20 cellular contexts compared by ENCODE assay signal in the genomic region with DNA sequence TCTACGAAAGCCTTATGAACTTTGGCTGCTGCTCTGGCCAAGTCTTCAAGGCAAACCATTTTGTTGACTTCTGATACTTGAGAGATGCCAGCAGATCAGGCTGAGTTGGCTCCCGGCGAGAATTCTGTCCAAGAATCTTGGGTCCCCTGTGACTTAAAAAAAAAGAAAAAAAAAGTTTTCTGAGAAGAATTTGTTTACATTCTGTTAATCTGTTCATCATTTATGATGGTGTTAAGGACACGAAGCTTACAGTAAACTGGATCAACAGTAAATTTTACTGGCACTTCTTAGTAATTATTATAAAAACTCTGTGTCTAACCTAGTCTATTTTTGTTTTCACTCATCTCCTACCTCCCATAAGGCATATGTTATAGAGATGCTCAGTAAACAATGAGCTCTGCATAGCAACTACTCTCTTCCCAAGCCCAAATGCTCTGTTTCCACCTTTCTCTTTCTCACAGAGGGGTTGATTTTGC.
DNase-seq lines count a peak whose midpoint lies in the region; ATAC-seq and TF ChIP-seq lines count a peak whose summit lies in the region.
"Had no signal": no experiment of that assay in that cellular context is flagged by ENCODE, and none has a peak within 500 bp of the region (broad histone marks: within the 10 kb centered on the region; RNA-seq: fewer than 3 reads in every experiment).

No MANE protein-coding gene starts in this region.

- ATAC-seq in GM19035 (IDR thresholded peaks at IDR 0.05; ENCODE audit: unreplicated experiment), result no peak
- no peak for ATAC-seq in naive thymus-derived CD8-positive, alpha-beta T cell
- ATAC-seq: activated naive CD8-positive, alpha-beta T cell treated with anti-CD3 and anti-CD28 coated beads, Interleukin-2, amount 50 U/mL, for 24 hours had no signal

- H3K4me3 Mint-ChIP-seq in naive thymus-derived CD8-positive, alpha-beta T cell, result no peak overlapping the region
- H3K4me3 Mint-ChIP-seq in glutamatergic neuron (ENCODE audit: unreplicated experiment), result no peak overlapping the region
- H3K4me3 Mint-ChIP-seq: activated naive CD8-positive, alpha-beta T cell treated with anti-CD3 and anti-CD28 coated beads, Interleukin-2, amount 50 U/mL, for 24 hours; naive B cell had no signal

- H3K79me2 ChIP-seq in fibroblast of lung (ENCODE audit: control insufficient read depth, insufficient read depth, low read length) (no peaks in the 10 kb centered on the region), osteoblast (ENCODE audit: insufficient read depth, low read length) (no peaks in the 10 kb centered on the region)

- no peaks in the 10 kb centered on the region; the same call in 1 of the 2 replicates for H3K9me3 ChIP-seq in MG63
- no peaks in the 10 kb centered on the region for H3K9me3 ChIP-seq in fibroblast of lung (ENCODE audit: control insufficient read depth, insufficient read depth, low read depth, low read length)
- no peaks in the 10 kb centered on the region for H3K9me3 ChIP-seq in osteoblast (ENCODE audit: low read depth, low read length)
- H3K9me3 ChIP-seq: spleen, testis had no signal

- H3K36me3 ChIP-seq in MG63, result no peaks in the 10 kb centered on the region
- no peaks in the 10 kb centered on the region for H3K36me3 ChIP-seq in fibroblast of lung (ENCODE audit: control insufficient read depth, insufficient read depth, low read length)
- H3K36me3 ChIP-seq in osteoblast (ENCODE audit: insufficient read depth, low read length), result no peaks in the 10 kb centered on the region
- H3K36me3 ChIP-seq: spleen had no signal

- no peak overlapping the region for H2AFZ ChIP-seq in fibroblast of lung (ENCODE audit: low read length)
- no peak overlapping the region for H2AFZ ChIP-seq in osteoblast (ENCODE audit: low read length)

- DNase-seq in EH (ENCODE audit: low read depth), result peak; percentile 82
- DNase-seq in MG63, result peak; percentile 79
- DNase-seq in fibroblast of lung (ENCODE audit: low read depth in 2 of 2), result peak in 1 of 2 donors; percentile 67
- DNase-seq in osteoblast (ENCODE audit: insufficient read length, low spot score, missing footprints), result no peak
- no peak for DNase-seq in naive thymus-derived CD8-positive, alpha-beta T cell
- DNase-seq in OCI-M2 (lab: John Stamatoyannopoulos, UW; ENCODE audit: unreplicated experiment), result no peak
- no peak for DNase-seq in glutamatergic neuron
- DNase-seq: activated naive CD8-positive, alpha-beta T cell treated with anti-CD3 and anti-CD28 coated beads, Interleukin-2, amount 50 U/mL, for 24 hours; C1 segment of cervical spinal cord; cerebellar nuclear complex; Karpas-422; naive B cell; NCI-H1417 treated with DMSO at 0.1 percent for 48 hours; NCI-H2227 treated with DMSO at 0.1 percent for 48 hours; NCI-H82; spleen; stimulated activated CD8-positive, alpha-beta memory T cell treated with anti-CD3 and anti-CD28 coated beads, Interleukin-4, amount 100 ng/mL, for 48 hours had no signal

- H3K4me1 ChIP-seq in fibroblast of lung (ENCODE audit: control insufficient read depth, extremely low read depth, insufficient read depth, low read length), result peaks cover 8% of the 10 kb centered on the region
- peaks cover 38% of the 10 kb centered on the region for H3K4me1 ChIP-seq in osteoblast (ENCODE audit: insufficient read depth, low read length)
- H3K4me1 ChIP-seq: testis had no signal

- H4K20me1 ChIP-seq in fibroblast of lung (ENCODE audit: control insufficient read depth, extremely low read depth, insufficient read depth, low read length), result no peaks in the 10 kb centered on the region
- H4K20me1 ChIP-seq in osteoblast (ENCODE audit: insufficient read depth, low read length), result no peaks in the 10 kb centered on the region

- H3K9me3 Mint-ChIP-seq in naive thymus-derived CD8-positive, alpha-beta T cell, result no peaks in the 10 kb centered on the region
- H3K9me3 Mint-ChIP-seq in glutamatergic neuron (ENCODE audit: unreplicated experiment), result no peaks in the 10 kb centered on the region
- H3K9me3 Mint-ChIP-seq: activated naive CD8-positive, alpha-beta T cell treated with anti-CD3 and anti-CD28 coated beads, Interleukin-2, amount 50 U/mL, for 24 hours; activated T-helper 2 cell treated with anti-CD3 and anti-CD28 coated beads, Interferon-gamma antibody, Interleukin-2, Interleukin-4, amounts not matched to agents 10 μg/mL and 5 μg/mL and 100 μg/mL, durations not matched to agents 14 hours and 24 hours and 36 hours had no signal

- H3K27me3 Mint-ChIP-seq in naive thymus-derived CD8-positive, alpha-beta T cell, result peaks cover 0 to 3% (median 1%) of the 10 kb centered on the region in 5 donors
- no peaks in the 10 kb centered on the region for H3K27me3 Mint-ChIP-seq in glutamatergic neuron (ENCODE audit: unreplicated experiment)
- H3K27me3 Mint-ChIP-seq: activated naive CD8-positive, alpha-beta T cell treated with anti-CD3 and anti-CD28 coated beads, Interleukin-2, amount 50 U/mL, for 24 hours had no signal

- H3K4me1 Mint-ChIP-seq in naive thymus-derived CD8-positive, alpha-beta T cell, result peaks cover 0 to 4% (median 3%) of the 10 kb centered on the region in 4 donors
- no peaks in the 10 kb centered on the region for H3K4me1 Mint-ChIP-seq in glutamatergic neuron (ENCODE audit: low read depth, unreplicated experiment)
- H3K4me1 Mint-ChIP-seq: naive B cell had no signal

- H3K9ac ChIP-seq in fibroblast of lung (ENCODE audit: insufficient read depth, low read length), result no peak overlapping the region

- H3K4me3 ChIP-seq in MG63 (no peak overlapping the region), fibroblast of lung (replicated peaks in 1 of 4; ENCODE audit: control extremely low read depth in 1 of 4, insufficient read depth in 1 of 4, low read depth in 3 of 4, low read length in 4 of 4) (peak overlapping the region in 2 of 4 experiments; percentile 8 to 42), osteoblast (ENCODE audit: insufficient read depth, low read length) (no peak overlapping the region)
- H3K4me3 ChIP-seq: spleen, testis had no signal

- no peak overlapping the region for H3K27ac Mint-ChIP-seq in naive thymus-derived CD8-positive, alpha-beta T cell
- H3K27ac Mint-ChIP-seq in glutamatergic neuron (ENCODE audit: unreplicated experiment), result no peak overlapping the region
- H3K27ac Mint-ChIP-seq: activated naive CD8-positive, alpha-beta T cell treated with anti-CD3 and anti-CD28 coated beads, Interleukin-2, amount 50 U/mL, for 24 hours; activated T-helper 2 cell treated with anti-CD3 and anti-CD28 coated beads, Interferon-gamma antibody, Interleukin-2, Interleukin-4, amounts not matched to agents 10 μg/mL and 5 μg/mL and 100 μg/mL, durations not matched to agents 14 hours and 24 hours and 36 hours; naive B cell had no signal

- H3K27me3 ChIP-seq in MG63, result no peaks in the 10 kb centered on the region
- H3K27me3 ChIP-seq in fibroblast of lung (ENCODE audit: control insufficient read depth, insufficient read depth, low read length), result no peaks in the 10 kb centered on the region
- H3K27me3 ChIP-seq in osteoblast (ENCODE audit: insufficient read depth, low read length), result no peaks in the 10 kb centered on the region
- H3K27me3 ChIP-seq: spleen, testis had no signal

- H3K36me3 Mint-ChIP-seq in naive thymus-derived CD8-positive, alpha-beta T cell, result no peaks in the 10 kb centered on the region
- H3K36me3 Mint-ChIP-seq in glutamatergic neuron (ENCODE audit: unreplicated experiment), result no peaks in the 10 kb centered on the region
- H3K36me3 Mint-ChIP-seq: naive B cell had no signal

- H3K27ac ChIP-seq in fibroblast of lung (ENCODE audit: insufficient read depth, low read length) (peak overlapping the region; percentile 81), osteoblast (ENCODE audit: low read depth, low read length) (peak overlapping the region; percentile 85)
- H3K27ac ChIP-seq: testis had no signal

- TF ChIP-seq CTCF in fibroblast of lung (conservative IDR thresholded peaks at IDR 0.05 in 1 of 2, IDR thresholded peaks at IDR 0.05 in 1 of 2; ENCODE audit: low read depth in 1 of 2, low read length in 2 of 2) (no peak), osteoblast (IDR thresholded peaks at IDR 0.05; ENCODE audit: extremely low read depth, low read depth, low read length) (no peak), glutamatergic neuron (IDR thresholded peaks at IDR 0.05; ENCODE audit: partially characterized antibody, unreplicated experiment) (no peak)

- POLR2A ChIA-PET in naive thymus-derived CD8-positive, alpha-beta T cell (lab: Charles Lee), result no interaction called here

- H3K4me2 ChIP-seq in fibroblast of lung (ENCODE audit: extremely low read depth, insufficient read depth, low read length) (peak overlapping the region; percentile 63), osteoblast (ENCODE audit: insufficient read depth, low read length) (peak overlapping the region; percentile 32)

Comparison
In these comparisons a context has a peak if more than half of its experiments do, and no peak if none do; other contexts are left out.
1. DNase-seq: peak in EH (single experiment) and MG63 (single experiment); none in osteoblast (single experiment), naive thymus-derived CD8-positive, alpha-beta T cell (0 of 10), OCI-M2 (single experiment) and glutamatergic neuron (single experiment).